In the genomic region with DNA sequence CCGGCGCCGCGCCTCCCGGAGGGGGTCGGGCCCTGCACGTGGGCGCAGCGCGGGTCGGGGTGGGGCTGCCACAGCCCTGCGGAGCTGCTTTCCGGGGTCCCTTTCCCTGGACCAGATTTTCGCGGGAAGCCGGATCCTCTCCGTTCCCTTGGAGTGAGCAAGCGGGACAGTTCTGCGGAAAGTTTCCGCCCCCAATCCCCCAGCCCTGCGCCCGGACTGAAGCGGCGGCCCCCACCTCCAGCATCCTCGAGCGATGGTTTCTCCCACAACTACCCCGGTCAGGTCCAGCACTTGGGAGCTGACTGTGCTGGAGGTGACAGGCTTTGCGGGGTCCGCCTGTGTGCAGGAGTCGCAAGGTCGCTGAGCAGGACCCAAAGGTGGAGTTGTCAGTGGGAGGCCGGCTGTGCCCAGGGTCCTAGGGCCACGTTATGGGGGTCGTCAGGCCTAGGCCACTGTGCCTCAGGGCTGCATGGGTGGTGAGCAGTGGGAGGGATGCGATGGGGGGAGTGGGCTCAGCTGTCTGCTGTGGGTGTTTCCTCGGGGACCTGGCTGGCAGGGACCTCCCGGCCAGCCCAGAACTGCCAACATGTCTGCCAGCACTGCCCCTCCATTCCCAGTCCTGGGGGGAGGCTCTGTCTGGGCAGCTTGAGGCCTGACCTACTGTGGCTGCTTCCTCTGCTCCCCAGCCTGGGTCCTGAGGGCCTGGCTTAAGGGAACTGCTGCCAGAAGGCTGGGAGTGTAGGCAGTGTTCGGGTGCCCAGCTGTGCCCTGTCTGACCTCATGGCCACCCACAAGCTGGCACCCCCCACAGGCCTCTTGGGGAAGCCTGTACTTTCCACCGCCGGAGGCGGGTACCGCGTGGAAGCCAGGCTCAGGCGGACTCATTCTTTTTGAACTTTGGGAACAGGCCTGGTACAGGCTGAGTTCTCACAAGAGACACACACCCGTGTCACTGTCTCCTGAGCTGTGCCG, we compare ENCODE assay signal across 8 cellular contexts. TPM values are rescaled to one million over a fixed set of nuclear protein-coding genes. Genes with fewer than 3 reads are reported as not detected.
DNase-seq lines count a peak whose midpoint lies in the region; ATAC-seq and TF ChIP-seq lines count a peak whose summit lies in the region.

No MANE protein-coding gene starts in this region.

- no peak for TF ChIP-seq POLR2A in breast epithelium (IDR thresholded peaks at IDR 0.05)

- H3K4me1 ChIP-seq in breast epithelium, result peaks cover 4% of the 10 kb centered on the region in 2 donors
- peaks cover 41 to 55% (median 46%) of the 10 kb centered on the region in 3 donors for H3K4me1 ChIP-seq in skeletal muscle tissue (ENCODE audit: control insufficient read depth in 3 of 3, insufficient read depth in 3 of 3, low read length in 3 of 3)

- peak overlapping the region; percentile 60 for H3K4me3 ChIP-seq in HFF-Myc (replicated peaks; ENCODE audit: low read depth, low read length)
- H3K4me3 ChIP-seq in breast epithelium, result peak overlapping the region; percentile 64 to 95 (median 68)
- H3K4me3 ChIP-seq in skeletal muscle tissue (ENCODE audit: low read length in 3 of 3), result peak overlapping the region; percentile 74 to 83 (median 78)

- H3K27ac ChIP-seq in breast epithelium (peak overlapping the region; percentile 65 to 87), skeletal muscle tissue (ENCODE audit: low read depth, low read length) (peak overlapping the region; percentile 54)

- DNase-seq in DMS53 (lab: John Stamatoyannopoulos, UW), result peak; percentile 52
- DNase-seq in DMS53 treated with DMSO at 0.1 percent for 48 hours (lab: John Stamatoyannopoulos, UW; ENCODE audit: unreplicated experiment), result no peak
- DNase-seq in HFF-Myc (ENCODE audit: extremely low read depth, low read depth), result no peak
- DNase-seq in OCI-M1 (lab: John Stamatoyannopoulos, UW), result peak; percentile 67
- peak in 1 of 2 donors; percentile 52 for DNase-seq in breast epithelium (ENCODE audit: low spot score in 2 of 2)
- peak; percentile 45 for DNase-seq in iPS-NIHi7 (ENCODE audit: extremely low spot score)

- no peak for ATAC-seq in GM18517 (IDR thresholded peaks at IDR 0.05; ENCODE audit: unreplicated experiment)

- intact Hi-C loops in breast epithelium (cut with DNase I; ENCODE audit: low total_unique reads), result no loop called here

- H3K36me3 ChIP-seq in breast epithelium (no peaks in the 10 kb centered on the region), skeletal muscle tissue (ENCODE audit: control insufficient read depth in 3 of 3, insufficient read depth in 3 of 3, low read length in 3 of 3) (no peaks in the 10 kb centered on the region)

- H3K27me3 ChIP-seq in breast epithelium (no peaks in the 10 kb centered on the region), skeletal muscle tissue (ENCODE audit: control insufficient read depth in 3 of 3, insufficient read depth in 3 of 3, low read length in 3 of 3) (no peaks in the 10 kb centered on the region)

- TF ChIP-seq CTCF in HFF-Myc (IDR thresholded peaks at IDR 0.05; ENCODE audit: low read depth, low read length, missing control alignments), result no peak
- TF ChIP-seq CTCF in breast epithelium (IDR thresholded peaks at IDR 0.05), result no peak

- H3K9me3 ChIP-seq in breast epithelium, result no peaks in the 10 kb centered on the region
- H3K9me3 ChIP-seq in skeletal muscle tissue (ENCODE audit: control insufficient read depth in 3 of 3, low read length in 3 of 3), result no peaks in the 10 kb centered on the region

- H3K9ac ChIP-seq in skeletal muscle tissue (ENCODE audit: low read depth in 1 of 3, low read length in 3 of 3), result peak overlapping the region; percentile 53 to 70 (median 57)

RNA-seq across cellular contexts. Expression of a gene that starts 0.7 kb away (rescaled TPM):
- total RNA-seq in breast epithelium (10 to 100 TPM; 17.6 to 36.2 (median 32.8) TPM), skeletal muscle tissue (20.9 TPM)

RNA-seq across cellular contexts. Expression of a gene that starts 52.4 kb away (rescaled TPM):
- total RNA-seq in breast epithelium (10 to 100 TPM in 1 of 3 donors, 1 to 10 TPM in 2; 8.8 to 11.7 (median 9.6) TPM), skeletal muscle tissue (8.4 TPM)

Comparison
In these comparisons a context has a peak if more than half of its experiments do, and no peak if none do; other contexts are left out.
1. DNase-seq: peak in DMS53 (single experiment), OCI-M1 (single experiment) and iPS-NIHi7 (single experiment); none in DMS53 treated with DMSO at 0.1 percent for 48 hours (single experiment) and HFF-Myc (single experiment).
2. Peak in every context shown above with its lines, with median percentiles within 50 percentile points of each other: H3K4me3 ChIP-seq.